13 cellular contexts compared by ENCODE assay signal in the genomic region with DNA sequence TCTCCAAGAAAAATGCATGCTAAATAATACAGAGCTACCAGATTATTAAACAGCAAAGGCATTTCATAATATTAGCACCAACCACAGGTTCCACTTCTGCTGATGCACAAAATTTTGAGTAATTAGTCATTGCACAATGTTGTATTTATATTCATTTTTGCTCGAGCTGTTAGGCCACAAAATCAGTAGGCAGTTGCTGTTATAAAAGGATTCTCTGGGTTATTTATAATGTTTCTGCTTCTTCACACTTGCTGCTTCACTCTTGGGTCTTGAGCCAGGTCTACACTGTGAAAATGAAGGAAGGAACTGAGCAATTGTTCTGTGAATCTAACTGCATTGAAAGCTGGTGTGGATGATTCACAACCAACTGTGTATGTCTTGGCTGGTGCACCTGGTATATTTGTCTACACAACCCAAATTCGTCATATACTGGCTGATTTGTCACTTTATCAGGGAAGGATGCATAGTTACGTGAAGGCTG. TPM values are rescaled to one million over a fixed set of nuclear protein-coding genes. Genes with fewer than 3 reads are reported as not detected.
DNase-seq lines count a peak whose midpoint lies in the region; ATAC-seq and TF ChIP-seq lines count a peak whose summit lies in the region.
"Had no signal": no experiment of that assay in that cellular context is flagged by ENCODE, and none has a peak within 500 bp of the region (broad histone marks: within the 10 kb centered on the region; RNA-seq: fewer than 3 reads in every experiment).

No MANE protein-coding gene starts in this region.

- TF ChIP-seq EP300 in gastroesophageal sphincter (IDR thresholded peaks at IDR 0.05) = no peak

- ATAC-seq in gastroesophageal sphincter = no peak
- ATAC-seq in GM18505 (IDR thresholded peaks at IDR 0.05; ENCODE audit: unreplicated experiment) = no peak
- no peak for ATAC-seq in GM19397 (IDR thresholded peaks at IDR 0.05; ENCODE audit: unreplicated experiment)
- ATAC-seq in HG03378 (IDR thresholded peaks at IDR 0.05; ENCODE audit: unreplicated experiment) = no peak
- ATAC-seq: naive thymus-derived CD8-positive, alpha-beta T cell had no signal

- H3K36me3 ChIP-seq in gastroesophageal sphincter = no peaks in the 10 kb centered on the region
- H3K36me3 ChIP-seq in thyroid gland = no peaks in the 10 kb centered on the region

- H3K4me1 ChIP-seq in gastroesophageal sphincter (peaks cover 0 to 14% (median 3%) of the 10 kb centered on the region in 3 donors), thyroid gland (peaks cover 0 to 6% of the 10 kb centered on the region in 2 donors)

- intact Hi-C loops in thyroid gland (cut with DNase I) = no loop called here

- H3K4me3 ChIP-seq in HL-60 (replicated peaks; ENCODE audit: insufficient read depth, low read length) (no peak overlapping the region), gastroesophageal sphincter (no peak overlapping the region), thyroid gland (replicated peaks in 1 of 3) (no peak overlapping the region)

- H3K9me3 ChIP-seq in gastroesophageal sphincter = no peaks in the 10 kb centered on the region
- H3K9me3 ChIP-seq in thyroid gland = no peaks in the 10 kb centered on the region

- TF ChIP-seq CTCF in HL-60 (IDR thresholded peaks at IDR 0.05; ENCODE audit: insufficient read depth, low read length) (no peak), gastroesophageal sphincter (IDR thresholded peaks at IDR 0.05) (no peak), thyroid gland (IDR thresholded peaks at IDR 0.05) (no peak)

- H3K27me3 ChIP-seq in HL-60 (ENCODE audit: insufficient read depth, poor library complexity, severe bottlenecking) = no peaks in the 10 kb centered on the region
- H3K27me3 ChIP-seq in gastroesophageal sphincter = no peaks in the 10 kb centered on the region
- H3K27me3 ChIP-seq in thyroid gland = no peaks in the 10 kb centered on the region

- TF ChIP-seq POLR2A in gastroesophageal sphincter (IDR thresholded peaks at IDR 0.05) (no peak), GM18505 (IDR thresholded peaks at IDR 0.05; ENCODE audit: borderline replicate concordance, extremely low read depth, insufficient read depth, insufficient read length) (no peak), thyroid gland (IDR thresholded peaks at IDR 0.05) (no peak)

- H3K27ac ChIP-seq in HL-60 (replicated peaks) = peak overlapping the region; percentile 68
- peak overlapping the region; percentile 16 to 67 (median 46) for H3K27ac ChIP-seq in gastroesophageal sphincter
- no peak overlapping the region for H3K27ac ChIP-seq in thyroid gland

- 16 to 27% methylated on average over 3 of the region's 3 CpGs for WGBS in gastroesophageal sphincter (ENCODE audit: low coverage in 1 of 2), 2 donors
- WGBS in thyroid gland, 2 donors = 81 to 83% methylated on average over 3 of the region's 3 CpGs

- DNase-seq in A172 (ENCODE audit: low spot score) (peak; percentile 88), HL-60 (ENCODE audit: low read depth in 1 of 2, low spot score in 1 of 2) (peak; percentile 53 to 96), SKM-1 treated with dmso at 0.1 percent for 144 hours (lab: John Stamatoyannopoulos, UW; ENCODE audit: unreplicated experiment) (peak; percentile 55), thyroid gland (no peak)
- DNase-seq: activated naive CD4-positive, alpha-beta T cell treated with anti-CD3 and anti-CD28 coated beads for 36 hours; CD8-positive, alpha-beta memory T cell; H7; naive thymus-derived CD8-positive, alpha-beta T cell; NCI-H2029 treated with DMSO at 0.1 percent for 48 hours had no signal

RNA-seq across cellular contexts. Expression of a gene that starts 38.3 kb away (rescaled TPM):
- 228 and 237 TPM in 2 replicates for total RNA-seq in A172 (2014; rRNA removed; shearing (Covaris generic))
- total RNA-seq in gastroesophageal sphincter = 100 to 1,000 TPM; 216 to 448 (median 360) TPM
- total RNA-seq in thyroid gland = 100 to 1,000 TPM in 3 of 4 donors, 10 to 100 TPM in 1; 70.2 to 166 (median 130) TPM

Comparison
In these comparisons a context has a peak if more than half of its experiments do, and no peak if none do; other contexts are left out.
1. DNase-seq: peak in A172 (single experiment), HL-60 (2 of 2) and SKM-1 treated with dmso at 0.1 percent for 144 hours (single experiment); none in thyroid gland (0 of 2).
2. H3K27ac ChIP-seq: peak in HL-60 (single experiment) and gastroesophageal sphincter (4 of 4); none in thyroid gland (0 of 3).